Comparison of ENCODE assay signal across 23 cellular contexts in the genomic region with DNA sequence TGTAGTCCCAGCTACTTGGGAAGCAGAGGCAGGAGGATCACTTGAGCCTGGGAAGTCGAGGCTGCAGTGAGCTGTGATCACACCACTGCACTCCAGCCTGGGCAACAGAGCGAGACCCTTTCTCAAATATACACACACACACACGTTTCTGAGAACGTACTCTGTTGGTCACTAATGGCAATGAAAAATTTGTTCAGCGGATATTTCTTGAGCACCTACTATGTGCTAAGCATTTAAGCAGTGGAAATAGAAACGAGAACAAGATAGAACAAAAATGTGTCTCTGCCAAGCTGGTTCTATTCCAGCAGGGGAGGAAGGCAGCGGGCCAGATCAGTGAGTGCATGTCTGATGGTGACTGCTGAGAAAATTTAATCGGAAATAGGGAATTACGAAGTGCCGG. TPM values are rescaled to one million over a fixed set of nuclear protein-coding genes. Genes with fewer than 3 reads are reported as not detected.
DNase-seq lines count a peak whose midpoint lies in the region; ATAC-seq and TF ChIP-seq lines count a peak whose summit lies in the region.
"Had no signal": no experiment of that assay in that cellular context is flagged by ENCODE, and none has a peak within 500 bp of the region (broad histone marks: within the 10 kb centered on the region; RNA-seq: fewer than 3 reads in every experiment).

No MANE protein-coding gene starts in this region.

- H3K9me3 ChIP-seq in HEK293 (ENCODE audit: control insufficient read depth, insufficient read depth, low read depth, low read length), result no peaks in the 10 kb centered on the region
- H3K9me3 ChIP-seq: breast epithelium had no signal

- H3K4me3 Mint-ChIP-seq in activated CD4-positive, alpha-beta T cell treated with anti-CD3 and anti-CD28 coated beads for 36 hours, result no peak overlapping the region
- no peak overlapping the region for H3K4me3 Mint-ChIP-seq in activated naive CD8-positive, alpha-beta T cell treated with anti-CD3 and anti-CD28 coated beads for 36 hours
- peak overlapping the region in 5 of 10 donors; percentile 9 to 51 (median 28) for H3K4me3 Mint-ChIP-seq in naive thymus-derived CD8-positive, alpha-beta T cell

- no peak for DNase-seq in activated CD4-positive, alpha-beta T cell treated with anti-CD3 and anti-CD28 coated beads for 36 hours
- no peak for DNase-seq in activated CD4-positive, alpha-beta T cell treated with anti-CD3 and anti-CD28 coated beads for 48 hours
- no peak for DNase-seq in activated naive CD8-positive, alpha-beta T cell treated with anti-CD3 and anti-CD28 coated beads for 36 hours
- no peak for DNase-seq in naive thymus-derived CD8-positive, alpha-beta T cell
- DNase-seq in NCI-H1930 (lab: John Stamatoyannopoulos, UW), result no peak
- DNase-seq in nucleus accumbens (lab: John Stamatoyannopoulos, UW), result no peak
- DNase-seq: activated CD4-positive, CD25-positive, alpha-beta regulatory T cell; activated CD8-positive, alpha-beta memory T cell treated with anti-CD3 and anti-CD28 coated beads, Interleukin-2, amount 50 U/mL, for 48 hours; dermis blood vessel endothelial cell; DMS 273 treated with DMSO at 0.1 percent for 48 hours; erythroblast; foreskin melanocyte; kidney; NCI-H2171; NCI-H69; OCI-M1; SHP77; small intestine; stimulated activated CD4-positive, alpha-beta T cell treated with anti-CD3 and anti-CD28 coated beads, Interleukin-2, amount 100 ng/mL, for 48 hours had no signal

- peaks cover 50% of the 10 kb centered on the region for H3K36me3 Mint-ChIP-seq in activated CD4-positive, alpha-beta T cell treated with anti-CD3 and anti-CD28 coated beads for 36 hours (ENCODE audit: low read depth)
- H3K36me3 Mint-ChIP-seq in activated naive CD8-positive, alpha-beta T cell treated with anti-CD3 and anti-CD28 coated beads for 36 hours, result peaks cover 45% of the 10 kb centered on the region
- H3K36me3 Mint-ChIP-seq in naive thymus-derived CD8-positive, alpha-beta T cell, result peaks cover 0 to 46% (median 9%) of the 10 kb centered on the region in 3 donors

- no peak for TF ChIP-seq CTCF in HEK293 (tag by site-specific recombination; IDR thresholded peaks at IDR 0.05)

- H3K27ac ChIP-seq in HEK293 (ENCODE audit: extremely low read depth, low read depth, low read length), result no peak overlapping the region
- H3K27ac ChIP-seq: breast epithelium had no signal

- no peak for ATAC-seq in activated CD4-positive, alpha-beta T cell treated with anti-CD3 and anti-CD28 coated beads for 36 hours
- ATAC-seq in naive thymus-derived CD8-positive, alpha-beta T cell, result no peak
- no peak for ATAC-seq in activated CD4-positive, CD25-positive, alpha-beta regulatory T cell treated with anti-CD3 and anti-CD28 coated beads, Interleukin-2, amount 50 U/mL, for 24 hours

- POLR2A ChIA-PET in activated CD4-positive, alpha-beta T cell treated with anti-CD3 and anti-CD28 coated beads for 36 hours (lab: Charles Lee), result no interaction called here
- POLR2A ChIA-PET in HEK293 (lab: Yijun Ruan, JAX), result interaction anchor here (1.5 kb wide), 1 partner anchor 10 kb away, joined by 4 read pairs; no protein-coding TSS in a partner anchor
- POLR2A ChIA-PET in naive thymus-derived CD8-positive, alpha-beta T cell (lab: Charles Lee), result interaction anchor here (0.5 to 2.0 kb wide), 6 partner anchors 9 to 25 kb away, joined by 3 to 6 read pairs (median 4); a partner anchor contains a TSS

- H3K9me3 Mint-ChIP-seq in activated CD4-positive, alpha-beta T cell treated with anti-CD3 and anti-CD28 coated beads for 36 hours (ENCODE audit: low read depth), result no peaks in the 10 kb centered on the region
- no peaks in the 10 kb centered on the region for H3K9me3 Mint-ChIP-seq in activated naive CD8-positive, alpha-beta T cell treated with anti-CD3 and anti-CD28 coated beads for 36 hours
- H3K9me3 Mint-ChIP-seq in naive thymus-derived CD8-positive, alpha-beta T cell, result no peaks in the 10 kb centered on the region

- intact Hi-C loops in activated CD4-positive, alpha-beta T cell treated with anti-CD3 and anti-CD28 coated beads for 36 hours (cut with DNase I, micrococcal nuclease), result loop anchor here in 1 of 2 experiments (5.0 kb wide), 1 partner anchor 1101 kb away; a partner anchor contains a TSS

- no peaks in the 10 kb centered on the region; the same call in 1 of the 2 replicates for H3K4me1 ChIP-seq in HEK293 (ENCODE audit: control insufficient read depth, insufficient read depth, low read length)

- peak overlapping the region; percentile 88 for H3K27ac Mint-ChIP-seq in activated CD4-positive, alpha-beta T cell treated with anti-CD3 and anti-CD28 coated beads for 36 hours
- H3K27ac Mint-ChIP-seq in activated naive CD8-positive, alpha-beta T cell treated with anti-CD3 and anti-CD28 coated beads for 36 hours, result peak overlapping the region; percentile 68
- H3K27ac Mint-ChIP-seq in naive thymus-derived CD8-positive, alpha-beta T cell, result peak overlapping the region in 9 of 10 donors; percentile 42 to 90 (median 79)
- H3K27ac Mint-ChIP-seq: progenitor cell of endocrine pancreas had no signal

- no peak overlapping the region for H3K4me3 ChIP-seq in HEK293 (ENCODE audit: low read depth, low read length)
- H3K4me3 ChIP-seq: breast epithelium had no signal

- peaks cover 51% of the 10 kb centered on the region for H3K4me1 Mint-ChIP-seq in activated CD4-positive, alpha-beta T cell treated with anti-CD3 and anti-CD28 coated beads for 36 hours
- peaks cover 42% of the 10 kb centered on the region for H3K4me1 Mint-ChIP-seq in activated naive CD8-positive, alpha-beta T cell treated with anti-CD3 and anti-CD28 coated beads for 36 hours
- peaks cover 29 to 67% (median 56%) of the 10 kb centered on the region in 4 donors for H3K4me1 Mint-ChIP-seq in naive thymus-derived CD8-positive, alpha-beta T cell

- CTCF ChIA-PET in activated CD4-positive, alpha-beta T cell treated with anti-CD3 and anti-CD28 coated beads for 36 hours (lab: Charles Lee), result interaction anchor here (0.7 kb wide), 1 partner anchor 360 kb away, joined by 3 read pairs; no protein-coding TSS in a partner anchor
- CTCF ChIA-PET in HEK293 (lab: Yijun Ruan, JAX), result interaction anchor here (0.6 to 0.7 kb wide), 2 partner anchors 15 to 98 kb away, joined by 3 to 4 read pairs; no protein-coding TSS in a partner anchor

- no peaks in the 10 kb centered on the region for H3K27me3 Mint-ChIP-seq in activated CD4-positive, alpha-beta T cell treated with anti-CD3 and anti-CD28 coated beads for 36 hours
- no peaks in the 10 kb centered on the region for H3K27me3 Mint-ChIP-seq in activated naive CD8-positive, alpha-beta T cell treated with anti-CD3 and anti-CD28 coated beads for 36 hours
- H3K27me3 Mint-ChIP-seq in naive thymus-derived CD8-positive, alpha-beta T cell, result no peaks in the 10 kb centered on the region
- H3K27me3 Mint-ChIP-seq: progenitor cell of endocrine pancreas had no signal

- peaks cover 0 to 16% of the 10 kb centered on the region in 2 experiments; a peak in 2 of 3 replicates for H3K36me3 ChIP-seq in HEK293 (ENCODE audit: control insufficient read depth in 2 of 2, insufficient read depth in 1 of 2, low read length in 2 of 2)
- H3K36me3 ChIP-seq: breast epithelium had no signal

TF ChIP-seq in HEK293, 187 proteins besides CTCF, POLR2A, EP300 and RAD21 (continues in another document):
- TF ChIP-seq ZNF664 (tag by site-specific recombination; IDR thresholded peaks at IDR 0.05), result 0 out of 2 replicates have a peak, but pooled peaks have one; percentile 50

RNA-seq across cellular contexts. Expression of a gene that starts 8.7 kb away (rescaled TPM):
- 100 to 1,000 TPM; 318 to 326 TPM for total RNA-seq in activated CD4-positive, alpha-beta T cell treated with anti-CD3 and anti-CD28 coated beads for 36 hours
- 100 to 1,000 TPM; 256 to 258 TPM for total RNA-seq in activated naive CD8-positive, alpha-beta T cell treated with anti-CD3 and anti-CD28 coated beads for 36 hours
- total RNA-seq in naive thymus-derived CD8-positive, alpha-beta T cell, result 100 to 1,000 TPM; 165 to 170 TPM
- polyA plus RNA-seq in naive thymus-derived CD8-positive, alpha-beta T cell, result 100 to 1,000 TPM; 597 to 712 (median 662) TPM

RNA-seq across cellular contexts. Expression of a gene that starts 25.2 kb away (rescaled TPM):
- 100 to 1,000 TPM; 171 TPM for total RNA-seq in activated CD4-positive, alpha-beta T cell treated with anti-CD3 and anti-CD28 coated beads for 36 hours
- total RNA-seq in activated naive CD8-positive, alpha-beta T cell treated with anti-CD3 and anti-CD28 coated beads for 36 hours, result 100 to 1,000 TPM; 201 to 214 TPM
- 10 to 100 TPM; 70.2 to 75.1 TPM for total RNA-seq in naive thymus-derived CD8-positive, alpha-beta T cell
- 10 to 100 TPM; 24.0 to 35.6 (median 33.4) TPM for polyA plus RNA-seq in naive thymus-derived CD8-positive, alpha-beta T cell

RNA-seq across cellular contexts. Expression of a gene that starts 25.6 kb away (rescaled TPM):
- total RNA-seq in activated CD4-positive, alpha-beta T cell treated with anti-CD3 and anti-CD28 coated beads for 36 hours, result 100 to 1,000 TPM; 140 to 190 TPM
- 100 to 1,000 TPM; 156 to 162 TPM for total RNA-seq in activated naive CD8-positive, alpha-beta T cell treated with anti-CD3 and anti-CD28 coated beads for 36 hours
- total RNA-seq in naive thymus-derived CD8-positive, alpha-beta T cell, result 10 to 100 TPM; 61.7 to 74.6 TPM
- 100 to 1,000 TPM; 151 to 216 (median 170) TPM for polyA plus RNA-seq in naive thymus-derived CD8-positive, alpha-beta T cell

RNA-seq across cellular contexts. Expression of a gene that starts 55.4 kb away (rescaled TPM):
- 1 to 10 TPM; 4.7 to 7.7 TPM for total RNA-seq in activated CD4-positive, alpha-beta T cell treated with anti-CD3 and anti-CD28 coated beads for 36 hours
- 1 to 10 TPM; 5.9 to 9.1 TPM for total RNA-seq in activated naive CD8-positive, alpha-beta T cell treated with anti-CD3 and anti-CD28 coated beads for 36 hours
- total RNA-seq in naive thymus-derived CD8-positive, alpha-beta T cell, result 10 to 100 TPM; 11.5 to 13.8 TPM
- 1 to 10 TPM; 2.0 to 3.9 (median 3.2) TPM for polyA plus RNA-seq in naive thymus-derived CD8-positive, alpha-beta T cell

RNA-seq across cellular contexts. Expression of a gene that starts 55.5 kb away (rescaled TPM):
- 10 to 100 TPM; 56.1 to 57.9 TPM for total RNA-seq in activated CD4-positive, alpha-beta T cell treated with anti-CD3 and anti-CD28 coated beads for 36 hours
- total RNA-seq in activated naive CD8-positive, alpha-beta T cell treated with anti-CD3 and anti-CD28 coated beads for 36 hours, result 10 to 100 TPM; 70.0 to 70.1 TPM
- total RNA-seq in naive thymus-derived CD8-positive, alpha-beta T cell, result 10 to 100 TPM; 48.6 to 55.2 TPM
- 10 to 100 TPM; 22.9 to 31.3 (median 28.1) TPM for polyA plus RNA-seq in naive thymus-derived CD8-positive, alpha-beta T cell
